ENCODE assay signal across 8 cellular contexts in genomic region chrX:101617211-101618191, GRCh38. TPM values are rescaled to one million over a fixed set of nuclear protein-coding genes. Genes with fewer than 3 reads are reported as not detected.
DNase-seq lines count a peak whose midpoint lies in the region; ATAC-seq and TF ChIP-seq lines count a peak whose summit lies in the region.

ARMCX6 (minus strand) TSS chrX:101618000; CDS start chrX:101616620, 1,380 bp downstream.

- TF ChIP-seq RAD21 in Ishikawa (IDR thresholded peaks at IDR 0.05; ENCODE audit: low read depth), result no peak

- H3K27me3 ChIP-seq in neuronal stem cell (ENCODE audit: control insufficient read depth in 3 of 3, insufficient read depth in 3 of 3, low read depth in 1 of 3, low read length in 3 of 3), result no peaks in the 10 kb centered on the region

- peak within 1 kb of the TSS; percentile 87 for H3K18ac ChIP-seq in neuronal stem cell (ENCODE audit: low read length)

- no CpG with 5 or more reads among the region's 39 CpGs for WGBS in neuronal stem cell (ENCODE audit: extremely low coverage in 2 of 2, insufficient read length in 2 of 2, insufficient replicate concordance in 1 of 2), 2 donors

- TF ChIP-seq EP300 in Ishikawa (IDR thresholded peaks at IDR 0.05; ENCODE audit: borderline replicate concordance), result no peak

- no peak within 1 kb of the TSS for H3K4ac ChIP-seq in neuronal stem cell (ENCODE audit: low read length)

- H3K14ac ChIP-seq in neuronal stem cell (ENCODE audit: low read length), result no peak within 1 kb of the TSS

- H2BK15ac ChIP-seq in neuronal stem cell (ENCODE audit: low read length), result no peak within 1 kb of the TSS

- H3K4me2 ChIP-seq in neuronal stem cell (ENCODE audit: insufficient read depth, low read length, poor library complexity, severe bottlenecking), result peak within 1 kb of the TSS; percentile 52

- H2AFZ ChIP-seq in neuronal stem cell (ENCODE audit: low read length), result peak within 1 kb of the TSS; percentile 84

- peak within 1 kb of the TSS; percentile 13 for H2BK5ac ChIP-seq in neuronal stem cell (ENCODE audit: low read length)

- DNase-seq in DMS79 treated with DMSO at 0.1 percent for 48 hours (lab: John Stamatoyannopoulos, UW) (peak; percentile 63), RPMI7951 (ENCODE audit: low read depth) (peak; percentile 68), foreskin melanocyte (peak; percentile 38), neuronal stem cell (ENCODE audit: low spot score) (peak; percentile 51), superior temporal gyrus (ENCODE audit: extremely low spot score) (peak; percentile 82)
- peak; percentile 52 for DNase-seq in activated effector memory CD4-positive, alpha-beta T cell treated with Interleukin-2 at 50 U/mL for 16 hours

- H2AK5ac ChIP-seq in neuronal stem cell (ENCODE audit: low read depth, low read length), result no peak within 1 kb of the TSS

- ATAC-seq in GM21529 (IDR thresholded peaks at IDR 0.05; ENCODE audit: unreplicated experiment), result peak; percentile 86

- H3K23ac ChIP-seq in neuronal stem cell (ENCODE audit: low read depth, low read length, poor library complexity), result no peak within 1 kb of the TSS

- H2BK120ac ChIP-seq in neuronal stem cell (ENCODE audit: low read depth, low read length), result no peak within 1 kb of the TSS

- H3K79me1 ChIP-seq in neuronal stem cell (ENCODE audit: low read depth, low read length), result no peaks in the 10 kb centered on the region

- H3K4me1 ChIP-seq in neuronal stem cell (ENCODE audit: control insufficient read depth in 2 of 2, insufficient read depth in 1 of 2, low read depth in 1 of 2, low read length in 2 of 2), result peaks cover 2 to 13% of the 10 kb centered on the region in 2 donors

- H3K27ac ChIP-seq in neuronal stem cell (replicated peaks; ENCODE audit: low read length), result peak within 1 kb of the TSS; percentile 75

- H3K4me3 ChIP-seq in neuronal stem cell (ENCODE audit: low read length in 2 of 2), result peak within 1 kb of the TSS; percentile 75 to 89

- H3K9me3 ChIP-seq in neuronal stem cell (replicated peaks in 1 of 2; ENCODE audit: control insufficient read depth in 2 of 2, insufficient read depth in 1 of 2, low read depth in 1 of 2, low read length in 2 of 2), result no peaks in the 10 kb centered on the region

- no peak within 1 kb of the TSS for H3K9ac ChIP-seq in neuronal stem cell (ENCODE audit: low read depth, low read length, poor library complexity)

- H4K8ac ChIP-seq in neuronal stem cell (ENCODE audit: low read depth, low read length), result no peak within 1 kb of the TSS

- peaks cover 3 to 7% of the 10 kb centered on the region in 2 donors for H3K36me3 ChIP-seq in neuronal stem cell (replicated peaks in 1 of 2; ENCODE audit: control insufficient read depth in 2 of 2, insufficient read depth in 2 of 2, low read length in 2 of 2)

- H4K91ac ChIP-seq in neuronal stem cell (ENCODE audit: low read depth, low read length, poor library complexity), result no peak within 1 kb of the TSS

- H2BK12ac ChIP-seq in neuronal stem cell (ENCODE audit: low read length), result no peak within 1 kb of the TSS

TF ChIP-seq in Ishikawa, 13 proteins besides CTCF, POLR2A, EP300 and RAD21:
- TF ChIP-seq CEBPB (IDR thresholded peaks at IDR 0.05), result no peak
- no peak for TF ChIP-seq REST (IDR thresholded peaks at IDR 0.05; ENCODE audit: low read depth)
- no peak for TF ChIP-seq TAF1 (IDR thresholded peaks at IDR 0.05; ENCODE audit: low read depth)
- TF ChIP-seq NFIC (IDR thresholded peaks at IDR 0.05), result no peak
- no peak for TF ChIP-seq TCF12 (IDR thresholded peaks at IDR 0.05; ENCODE audit: low read depth)
- TF ChIP-seq YY1 (IDR thresholded peaks at IDR 0.05; ENCODE audit: low read depth), result peak; percentile 69
- TF ChIP-seq TEAD4 (IDR thresholded peaks at IDR 0.05), result no peak
- peak; percentile 91 for TF ChIP-seq USF1 (IDR thresholded peaks at IDR 0.05)
- TF ChIP-seq MAX (IDR thresholded peaks at IDR 0.05), result no peak
- TF ChIP-seq ZBTB7A (IDR thresholded peaks at IDR 0.05; ENCODE audit: low read depth), result no peak
- no peak for TF ChIP-seq EGR1 (IDR thresholded peaks at IDR 0.05)
- no peak for TF ChIP-seq FOXM1 (IDR thresholded peaks at IDR 0.05; ENCODE audit: borderline replicate concordance, low read depth)
- TF ChIP-seq CREB1 (IDR thresholded peaks at IDR 0.05; ENCODE audit: low read depth), result no peak
TF ChIP-seq in Ishikawa: peak in this region for 2.

RNA-seq across cellular contexts. Expression of gene ARMCX6, which starts in this region (rescaled TPM):
- 24.6 and 37.5 TPM in 2 replicates for total RNA-seq in RPMI7951 (2014; rRNA removed; shearing (Covaris generic))
- 125 TPM for polyA plus RNA-seq in neuronal stem cell (2013, experiment 1 of 2)
- 122 TPM for polyA plus RNA-seq in neuronal stem cell (2013, experiment 2 of 2)

Comparison
In these comparisons a context has a peak if more than half of its experiments do, and no peak if none do; other contexts are left out.
1. Peak in every context shown above with its lines: DNase-seq, ATAC-seq, H3K4me3 ChIP-seq and H3K27ac ChIP-seq.